Comparison of ENCODE assay signal across 1 cellular context in genomic region chr1:184385863-184386262, GRCh38.
TF ChIP-seq lines count a peak whose summit lies in the region.

No MANE protein-coding gene starts in this region.

TF ChIP-seq in GM23338, 12 proteins besides CTCF, POLR2A, EP300 and RAD21 (continued from another document):
- TF ChIP-seq REST (IDR thresholded peaks at IDR 0.05; ENCODE audit: unreplicated experiment) (no peak), NANOG (IDR thresholded peaks at IDR 0.05; ENCODE audit: borderline replicate concordance) (no peak), JUNB (IDR thresholded peaks at IDR 0.05; ENCODE audit: unreplicated experiment) (no peak), ZNF114 (CRISPR knock-in tag; IDR thresholded peaks at IDR 0.05) (no peak), CREB1 (CRISPR knock-in tag; IDR thresholded peaks at IDR 0.05; ENCODE audit: low read depth) (no peak), STAT1 (IDR thresholded peaks at IDR 0.05; ENCODE audit: unreplicated experiment) (no peak), ZNF331 (CRISPR knock-in tag; IDR thresholded peaks at IDR 0.05; ENCODE audit: low read depth) (no peak), ETS1 (IDR thresholded peaks at IDR 0.05) (no peak)
